Comparison of ENCODE assay signal across 9 cellular contexts in the genomic region with DNA sequence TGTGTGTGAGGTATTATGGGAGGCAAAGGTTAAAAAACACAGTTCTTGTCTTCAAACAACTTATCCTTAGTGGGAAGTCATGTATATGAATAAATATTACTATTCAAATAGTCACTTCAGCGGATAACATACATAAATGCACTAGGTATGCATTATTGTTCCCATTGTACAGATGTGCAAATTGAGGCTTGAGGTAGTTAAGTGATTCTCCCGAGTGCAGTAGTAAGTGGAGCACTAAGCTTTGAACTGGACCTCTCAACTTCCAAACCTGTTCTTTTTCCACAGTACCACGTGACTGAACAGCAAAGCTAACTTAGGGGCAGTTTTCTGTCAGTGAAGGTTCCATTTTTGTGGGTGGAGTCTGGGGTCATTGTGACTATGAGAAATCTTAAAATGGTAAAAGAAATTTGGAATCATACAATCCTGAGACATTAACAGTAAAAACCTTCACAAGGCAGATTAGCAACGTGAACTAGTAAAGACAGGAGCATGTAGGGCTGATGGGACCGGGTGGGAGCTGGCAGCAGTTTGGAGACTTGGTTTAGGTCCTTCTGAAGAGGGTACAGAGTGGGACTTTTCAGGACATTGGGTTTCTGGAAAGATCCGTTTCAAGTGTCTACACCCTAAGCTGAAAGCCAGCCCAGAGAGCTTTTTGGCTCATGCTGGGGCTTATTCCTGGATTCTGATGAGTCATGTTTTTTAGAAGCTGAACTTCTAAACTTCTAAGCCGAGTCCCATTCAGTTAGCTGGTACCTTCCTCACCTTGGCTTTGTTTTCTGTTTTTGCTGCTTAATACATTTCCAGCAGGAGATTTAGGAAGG.
DNase-seq lines count a peak whose midpoint lies in the region; ATAC-seq and TF ChIP-seq lines count a peak whose summit lies in the region.
"Had no signal": no experiment of that assay in that cellular context is flagged by ENCODE, and none has a peak within 500 bp of the region (broad histone marks: within the 10 kb centered on the region; RNA-seq: fewer than 3 reads in every experiment).

No MANE protein-coding gene starts in this region.

- ATAC-seq in GM21825 (IDR thresholded peaks at IDR 0.05; ENCODE audit: unreplicated experiment) = no peak

- no peak for TF ChIP-seq CTCF in GM13977 (IDR thresholded peaks at IDR 0.05; ENCODE audit: extremely low read depth, insufficient read depth, missing control alignments)

- in situ Hi-C loops in GM13977 (cut with MboI; ENCODE audit: low pct_unique_long_range_greater_than_20kb, low sequenced_read_pairs, unreplicated experiment) = no loop called here

- DNase-seq in GM04503 (ENCODE audit: low read depth) = peak; percentile 46
- DNase-seq in RPMI7951 (ENCODE audit: low read depth) = peak; percentile 68
- peak; percentile 24 for DNase-seq in epithelial cell of prostate (ENCODE audit: low read depth, low spot score)
- DNase-seq in renal cortical epithelial cell (ENCODE audit: low read depth) = peak; percentile 85
- DNase-seq in NCI-H1930 (lab: John Stamatoyannopoulos, UW) = no peak
- DNase-seq in germinal center (ENCODE audit: low spot score) = no peak
- no peak for DNase-seq in GM13977 (ENCODE audit: low spot score)
- DNase-seq: NCI-H2081 treated with DMSO at 0.1 percent for 48 hours had no signal

- peak overlapping the region; percentile 90 for H3K27ac ChIP-seq in epithelial cell of prostate

Comparison
In these comparisons a context has a peak if more than half of its experiments do, and no peak if none do; other contexts are left out.
1. DNase-seq: peak in GM04503 (single experiment), RPMI7951 (single experiment), epithelial cell of prostate (single experiment) and renal cortical epithelial cell (single experiment); none in NCI-H1930 (0 of 2), germinal center (single experiment) and GM13977 (single experiment).